3 cellular contexts compared by ENCODE assay signal in the genomic region with DNA sequence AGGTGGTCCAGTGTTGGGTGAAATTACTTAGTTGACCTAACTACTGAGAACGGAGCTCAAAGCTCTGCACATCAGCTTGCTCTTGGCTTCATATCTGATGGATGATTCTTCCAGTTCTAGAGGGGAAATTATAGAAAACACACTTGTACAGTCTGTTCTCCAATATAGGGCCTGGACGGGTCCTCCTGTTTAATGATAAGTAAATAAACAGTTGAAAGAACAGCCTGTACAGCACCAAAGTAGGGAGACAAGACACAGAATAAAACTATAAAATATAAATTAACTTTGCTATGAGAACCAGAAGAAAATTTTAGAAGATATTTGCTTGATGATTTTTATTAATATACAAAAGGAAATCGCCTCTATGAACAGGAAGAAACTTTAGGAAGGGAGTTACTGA.
"Had no signal": no experiment of that assay in that cellular context is flagged by ENCODE, and none has a peak within 500 bp of the region (broad histone marks: within the 10 kb centered on the region; RNA-seq: fewer than 3 reads in every experiment).

No MANE protein-coding gene starts in this region.

- DNase-seq: GDM1, GF-D8 had no signal

- ATAC-seq: GM12878 had no signal

- H3K4me3 ChIP-seq: GM12878 had no signal
